10 cellular contexts compared by ENCODE assay signal in genomic region chr9:95552814-95553546, GRCh38.
DNase-seq lines count a peak whose midpoint lies in the region; ATAC-seq and TF ChIP-seq lines count a peak whose summit lies in the region.
"Had no signal": no experiment of that assay in that cellular context is flagged by ENCODE, and none has a peak within 500 bp of the region (broad histone marks: within the 10 kb centered on the region; RNA-seq: fewer than 3 reads in every experiment).

No MANE protein-coding gene starts in this region.

- H3K4me3 ChIP-seq in astrocyte of the spinal cord (ENCODE audit: low read depth, low read length) = no peak overlapping the region
- H3K4me3 ChIP-seq in iPS-18c (ENCODE audit: insufficient read depth, low read depth, low read length) = peak overlapping the region; percentile 58

- no peak for TF ChIP-seq CTCF in astrocyte of the spinal cord (IDR thresholded peaks at IDR 0.05; ENCODE audit: low read depth, low read length)

- no peak for ATAC-seq in GM18858 (IDR thresholded peaks at IDR 0.05; ENCODE audit: unreplicated experiment)

- peaks cover 2% of the 10 kb centered on the region for H3K9me3 ChIP-seq in iPS-18c (ENCODE audit: control insufficient read depth, insufficient read depth, low read length)
- H3K9me3 ChIP-seq: SK-N-SH had no signal

- DNase-seq in NCI-H2107 (lab: John Stamatoyannopoulos, UW) (peak; percentile 50), astrocyte of the spinal cord (ENCODE audit: low read depth, low spot score) (peak; percentile 15), KG1 (lab: John Stamatoyannopoulos, UW) (no peak), DMS114 treated with DMSO at 0.1 percent for 48 hours (lab: John Stamatoyannopoulos, UW; ENCODE audit: unreplicated experiment) (no peak), NCI-H748 (lab: John Stamatoyannopoulos, UW; ENCODE audit: unreplicated experiment) (no peak)
- peak; percentile 3 for DNase-seq in stimulated activated CD4-positive, alpha-beta T cell treated with anti-CD3 and anti-CD28 coated beads, Interleukin-2, amount 100 ng/mL, for 4 hours (ENCODE audit: low read depth)
- DNase-seq: NCI-H1694 treated with DMSO at 0.1 percent for 48 hours, SK-N-SH had no signal

- in situ Hi-C loops in astrocyte of the spinal cord (cut with HindIII; ENCODE audit: low sequenced_read_pairs) = no loop called here

Comparison
In these comparisons a context has a peak if more than half of its experiments do, and no peak if none do; other contexts are left out.
1. DNase-seq: peak in NCI-H2107 (single experiment), astrocyte of the spinal cord (single experiment) and stimulated activated CD4-positive, alpha-beta T cell treated with anti-CD3 and anti-CD28 coated beads, Interleukin-2, amount 100 ng/mL, for 4 hours (single experiment); none in KG1 (single experiment), DMS114 treated with DMSO at 0.1 percent for 48 hours (single experiment) and NCI-H748 (single experiment).